In the genomic region with DNA sequence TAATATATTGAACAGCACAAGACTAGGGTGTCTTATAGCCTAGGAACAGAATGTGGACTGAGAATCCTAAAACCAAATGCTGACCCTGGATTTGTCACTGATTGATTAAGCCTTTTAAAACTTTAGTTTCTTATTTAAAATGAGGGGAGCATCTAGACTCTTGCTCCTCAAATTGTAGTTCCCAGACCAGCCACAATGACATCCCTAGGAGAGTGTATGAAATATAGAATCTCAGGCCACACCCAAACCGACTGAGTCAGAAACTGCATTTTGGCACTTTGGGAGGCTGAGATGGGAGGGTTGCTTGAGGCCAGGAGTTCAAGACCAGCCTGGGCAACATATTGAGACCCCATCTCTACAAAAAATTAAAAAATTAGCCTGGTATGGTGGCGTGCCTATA, we compare ENCODE assay signal across 23 cellular contexts.
DNase-seq lines count a peak whose midpoint lies in the region; ATAC-seq and TF ChIP-seq lines count a peak whose summit lies in the region.
"Had no signal": no experiment of that assay in that cellular context is flagged by ENCODE, and none has a peak within 500 bp of the region (broad histone marks: within the 10 kb centered on the region; RNA-seq: fewer than 3 reads in every experiment).

No MANE protein-coding gene starts in this region.

- H3K9me2 ChIP-seq in GM23248 (ENCODE audit: insufficient read depth), result no peaks in the 10 kb centered on the region

- H3K27ac ChIP-seq in GM23248 (no peak overlapping the region), esophagus muscularis mucosa (replicated peaks in 1 of 4) (no peak overlapping the region)

- H3K4me3 ChIP-seq in GM23248, result no peak overlapping the region
- no peak overlapping the region for H3K4me3 ChIP-seq in choroid plexus epithelial cell (ENCODE audit: low read depth, low read length)
- H3K4me3 ChIP-seq in esophagus muscularis mucosa, result no peak overlapping the region

- H3F3A ChIP-seq in GM23248 (ENCODE audit: insufficient read depth), result no peaks in the 10 kb centered on the region

- no peaks in the 10 kb centered on the region for H4K20me1 ChIP-seq in GM23248 (ENCODE audit: insufficient read depth)

- no peak overlapping the region for H3K4me3 Mint-ChIP-seq in activated T-cell treated with anti-CD3 and anti-CD28 coated beads, Interleukin-2, amount 50 U/mL, for 72 hours
- H3K4me3 Mint-ChIP-seq: CD14-positive monocyte; CD8-positive, alpha-beta memory T cell had no signal

- peak; percentile 9 for TF ChIP-seq CTCF in choroid plexus epithelial cell (conservative IDR thresholded peaks at IDR 0.05; ENCODE audit: low read depth, low read length)
- no peak for TF ChIP-seq CTCF in esophagus muscularis mucosa (IDR thresholded peaks at IDR 0.05)

- H3K4me1 ChIP-seq in GM23248 (ENCODE audit: insufficient read depth), result no peaks in the 10 kb centered on the region
- no peaks in the 10 kb centered on the region for H3K4me1 ChIP-seq in esophagus muscularis mucosa
- H3K4me1 ChIP-seq: BE2C had no signal

- no peak for ATAC-seq in activated T-cell treated with anti-CD3 and anti-CD28 coated beads, Interleukin-2, amount 50 U/mL, for 72 hours (replicated peaks in 1 of 2)
- ATAC-seq in GM19467 (IDR thresholded peaks at IDR 0.05; ENCODE audit: unreplicated experiment), result no peak

- intact Hi-C loops in esophagus muscularis mucosa (cut with DNase I), result no loop called here

- H3K36me3 ChIP-seq in GM23248 (ENCODE audit: low read depth), result no peaks in the 10 kb centered on the region
- H3K36me3 ChIP-seq in esophagus muscularis mucosa, result peaks cover 0 to 75% (median 23%) of the 10 kb centered on the region in 4 donors

- no peaks in the 10 kb centered on the region for H3K27me3 Mint-ChIP-seq in activated T-cell treated with anti-CD3 and anti-CD28 coated beads, Interleukin-2, amount 50 U/mL, for 72 hours (ENCODE audit: low read depth)

- no peak for TF ChIP-seq EP300 in esophagus muscularis mucosa (IDR thresholded peaks at IDR 0.05)

- H3K4me1 Mint-ChIP-seq in activated T-cell treated with anti-CD3 and anti-CD28 coated beads, Interleukin-2, amount 50 U/mL, for 72 hours (ENCODE audit: low read depth), result no peaks in the 10 kb centered on the region
- H3K4me1 Mint-ChIP-seq: CD14-positive monocyte; CD8-positive, alpha-beta memory T cell had no signal

- H3K9me3 ChIP-seq in GM23248 (ENCODE audit: low read depth), result no peaks in the 10 kb centered on the region
- H3K9me3 ChIP-seq in esophagus muscularis mucosa, result no peaks in the 10 kb centered on the region
- H3K9me3 ChIP-seq: BE2C had no signal

- no peak overlapping the region for H3K9ac ChIP-seq in GM23248

- no peaks in the 10 kb centered on the region for H3K36me3 Mint-ChIP-seq in activated T-cell treated with anti-CD3 and anti-CD28 coated beads, Interleukin-2, amount 50 U/mL, for 72 hours (ENCODE audit: insufficient read depth in 2 of 2)
- H3K36me3 Mint-ChIP-seq: CD14-positive monocyte; CD8-positive, alpha-beta memory T cell had no signal

- TF ChIP-seq POLR2A in esophagus muscularis mucosa (IDR thresholded peaks at IDR 0.05; ENCODE audit: low read depth), result no peak

- H3K27ac Mint-ChIP-seq in activated T-cell treated with anti-CD3 and anti-CD28 coated beads, Interleukin-2, amount 50 U/mL, for 72 hours, result no peak overlapping the region
- H3K27ac Mint-ChIP-seq: CD14-positive monocyte; CD8-positive, alpha-beta memory T cell had no signal

- DNase-seq in GM23248 (peak; percentile 5), NAMALWA (ENCODE audit: low spot score) (peak; percentile 6), choroid plexus epithelial cell (ENCODE audit: low read depth) (no peak), esophagus muscularis mucosa (ENCODE audit: extremely low spot score) (no peak), inferior parietal cortex (ENCODE audit: extremely low spot score) (no peak)
- no peak for DNase-seq in activated T-cell treated with anti-CD3 and anti-CD28 coated beads, Interleukin-2, amount 50 U/mL, for 72 hours
- DNase-seq: BE2C; CD8-positive, alpha-beta memory T cell; DMS 273 treated with DMSO at 0.1 percent for 48 hours; DMS79; GOT3; HCEC 1CT; Karpas-422; MV-4-11; NCI-H1105 treated with DMSO at 0.1 percent for 48 hours; NCI-H146; NCI-H2029; NCI-H446 treated with DMSO at 0.1 percent for 48 hours; NCI-H526 treated with DMSO at 0.1 percent for 48 hours; SHP77 treated with DMSO at 0.1 percent for 48 hours; T-helper 1 cell had no signal

- WGBS in GM23248 (ENCODE audit: low coverage in 1 of 2, low lambda C conversion rate in 2 of 2, missing lambda C conversion rate in 2 of 2), 2 experiments, result 44 to 56% methylated on average over 2 of the region's 2 CpGs
- WGBS in esophagus muscularis mucosa, result 93% methylated on average over 2 of the region's 2 CpGs

- H3K27me3 ChIP-seq in GM23248 (replicated peaks; ENCODE audit: insufficient read depth), result peaks cover 9% of the 10 kb centered on the region; the same call in 1 of the 2 replicates
- H3K27me3 ChIP-seq in esophagus muscularis mucosa, result no peaks in the 10 kb centered on the region
- H3K27me3 ChIP-seq: BE2C had no signal

- H3K9me3 Mint-ChIP-seq in activated T-cell treated with anti-CD3 and anti-CD28 coated beads, Interleukin-2, amount 50 U/mL, for 72 hours, result no peaks in the 10 kb centered on the region

- in situ Hi-C loops in GM23248 (cut with MboI), result no loop called here

- no peak overlapping the region for H3K4me2 ChIP-seq in GM23248 (ENCODE audit: unreplicated experiment)

- H3K79me2 ChIP-seq in GM23248 (ENCODE audit: insufficient read depth), result no peaks in the 10 kb centered on the region

- no peak overlapping the region for H2AFZ ChIP-seq in GM23248

Comparison
In these comparisons a context has a peak if more than half of its experiments do, and no peak if none do; other contexts are left out.
1. DNase-seq: peak in GM23248 (single experiment) and NAMALWA (single experiment); none in choroid plexus epithelial cell (single experiment), esophagus muscularis mucosa (single experiment), activated T-cell treated with anti-CD3 and anti-CD28 coated beads, Interleukin-2, amount 50 U/mL, for 72 hours (0 of 2) and inferior parietal cortex (single experiment).